In the genomic region with DNA sequence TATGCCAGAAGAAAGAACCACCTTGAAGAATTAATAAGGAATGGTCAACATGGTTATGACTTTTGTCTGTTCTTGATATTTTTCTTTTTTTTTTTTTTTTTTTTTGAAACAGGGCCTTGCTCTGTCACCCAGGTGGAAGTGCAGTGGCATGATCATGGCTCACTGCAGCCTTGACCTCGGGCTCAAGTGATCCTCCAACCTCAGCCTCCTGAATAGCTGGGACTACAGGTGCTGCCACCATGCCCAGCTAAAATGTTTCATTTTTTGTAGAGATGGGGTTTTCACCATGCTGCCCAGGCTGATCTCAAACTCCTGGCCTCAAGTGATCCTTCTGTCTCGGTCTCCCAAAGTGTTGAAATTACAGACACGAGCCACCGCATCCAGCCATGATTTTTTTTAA, we compare ENCODE assay signal across 18 cellular contexts. TPM values are rescaled to one million over a fixed set of nuclear protein-coding genes. Genes with fewer than 3 reads are reported as not detected.
DNase-seq lines count a peak whose midpoint lies in the region; TF ChIP-seq lines count a peak whose summit lies in the region.
"Had no signal": no experiment of that assay in that cellular context is flagged by ENCODE, and none has a peak within 500 bp of the region (broad histone marks: within the 10 kb centered on the region; RNA-seq: fewer than 3 reads in every experiment).

No MANE protein-coding gene starts in this region.

- no peaks in the 10 kb centered on the region for H3K27me3 Mint-ChIP-seq in type B pancreatic cell

- H3K4me1 ChIP-seq in cardiac muscle cell (ENCODE audit: low read depth) (peaks cover 36% of the 10 kb centered on the region), parathyroid adenoma (peaks cover 27% of the 10 kb centered on the region)
- H3K4me1 ChIP-seq: BLaER1 had no signal

- H3K27me3 ChIP-seq in cardiac muscle cell (no peaks in the 10 kb centered on the region), parathyroid adenoma (ENCODE audit: control insufficient read depth, insufficient read depth, low read length) (no peaks in the 10 kb centered on the region)
- H3K27me3 ChIP-seq: BLaER1 had no signal

- peaks cover 21% of the 10 kb centered on the region for H3K4me1 Mint-ChIP-seq in type B pancreatic cell (ENCODE audit: unreplicated experiment)

- peak overlapping the region; percentile 80 for H3K4me3 Mint-ChIP-seq in type B pancreatic cell
- H3K4me3 Mint-ChIP-seq: CD4-positive, alpha-beta T cell; GM23338 had no signal

- DNase-seq in cardiac muscle cell (ENCODE audit: low read depth in 1 of 2, low spot score in 1 of 2) (no peak), cardiac septum (ENCODE audit: low spot score) (no peak), epithelial cell of prostate (ENCODE audit: low read depth, low spot score) (no peak), type B pancreatic cell (ENCODE audit: extremely low spot score, unreplicated experiment) (no peak), mesenteric fat pad (ENCODE audit: low spot score) (no peak), GM13976 (ENCODE audit: low spot score) (no peak), C1 segment of cervical spinal cord (lab: John Stamatoyannopoulos, UW) (no peak)
- DNase-seq: 8988T; AML-193; CD4-positive, alpha-beta T cell; DMS153; DMS79 treated with DMSO at 0.1 percent for 48 hours; EL; H7; IMR-90 had no signal

- in situ Hi-C loops in GM13976 (cut with MboI; ENCODE audit: low sequenced_read_pairs, unreplicated experiment), result no loop called here

- no peaks in the 10 kb centered on the region for H3K36me3 Mint-ChIP-seq in type B pancreatic cell

- no peaks in the 10 kb centered on the region for H3K9me3 ChIP-seq in cardiac muscle cell (ENCODE audit: low read depth)
- no peaks in the 10 kb centered on the region for H3K9me3 ChIP-seq in parathyroid adenoma (ENCODE audit: control insufficient read depth, low read length)
- H3K9me3 ChIP-seq: BLaER1 had no signal

- no peaks in the 10 kb centered on the region for H3K9me3 Mint-ChIP-seq in type B pancreatic cell
- H3K9me3 Mint-ChIP-seq: CD4-positive, alpha-beta T cell; GM23338 had no signal

- no peaks in the 10 kb centered on the region for H3K79me2 ChIP-seq in parathyroid adenoma

- H2AFZ ChIP-seq in parathyroid adenoma, result peak overlapping the region; percentile 73

- peak overlapping the region; percentile 91 for H3K27ac Mint-ChIP-seq in type B pancreatic cell
- H3K27ac Mint-ChIP-seq: CD4-positive, alpha-beta T cell; GM23338 had no signal

- H3K36me3 ChIP-seq in cardiac muscle cell, result no peaks in the 10 kb centered on the region
- H3K36me3 ChIP-seq in parathyroid adenoma (ENCODE audit: control insufficient read depth, insufficient read depth, low read length), result no peaks in the 10 kb centered on the region
- H3K36me3 ChIP-seq: BLaER1 had no signal

- H3K27ac ChIP-seq in cardiac muscle cell (peak overlapping the region; percentile 88), epithelial cell of prostate (peak overlapping the region; percentile 94), parathyroid adenoma (peak overlapping the region; percentile 58)
- H3K27ac ChIP-seq: BLaER1 had no signal

- TF ChIP-seq CTCF in cardiac muscle cell (IDR thresholded peaks at IDR 0.05; ENCODE audit: low read depth, low read length) (no peak), parathyroid adenoma (IDR thresholded peaks at IDR 0.05) (no peak), type B pancreatic cell (conservative IDR thresholded peaks at IDR 0.05) (no peak), GM13976 (IDR thresholded peaks at IDR 0.05; ENCODE audit: borderline replicate concordance, control extremely low read depth, extremely low read depth, insufficient read depth, missing control alignments) (no peak)

- H3K4me3 ChIP-seq in cardiac muscle cell, result no peak overlapping the region
- no peak overlapping the region for H3K4me3 ChIP-seq in parathyroid adenoma (ENCODE audit: low read depth, low read length)
- H3K4me3 ChIP-seq: BLaER1, GM23338 had no signal

- H3K4me2 ChIP-seq in parathyroid adenoma (ENCODE audit: low read length), result no peak overlapping the region
- H3K4me2 ChIP-seq: BLaER1, GM23338 had no signal

- intact Hi-C loops in cardiac septum (cut with DNase I), result no loop called here

- H3K9ac ChIP-seq in parathyroid adenoma, result no peak overlapping the region
- H3K9ac ChIP-seq: BLaER1 had no signal

RNA-seq across cellular contexts. Expression of gene ACSL3, which starts 53.4 kb away (rescaled TPM):
- total RNA-seq in cardiac muscle cell (148 and 177 TPM in 2 replicates), cardiac septum (37.4 TPM), type B pancreatic cell (ENCODE audit: low replicate concordance) (95.8 and 96.5 TPM in 2 replicates), mesenteric fat pad (58.7 TPM)
- 108 and 119 TPM in 2 replicates for polyA plus RNA-seq in cardiac muscle cell
